In genomic region chr20:47905628-47906487, GRCh38 we compare ENCODE assay signal across 17 cellular contexts.
"Had no signal": no experiment of that assay in that cellular context is flagged by ENCODE, and none has a peak within 500 bp of the region (broad histone marks: within the 10 kb centered on the region; RNA-seq: fewer than 3 reads in every experiment).

No MANE protein-coding gene starts in this region.

- H3K4me3 ChIP-seq: dorsolateral prefrontal cortex, lung, right atrium auricular region, thyroid gland had no signal

- DNase-seq: activated CD4-positive, alpha-beta T cell treated with anti-CD3 and anti-CD28 coated beads, Interleukin-2, amount 50 U/mL, for 1 hour; activated CD8-positive, alpha-beta memory T cell treated with anti-CD3 and anti-CD28 coated beads, Interleukin-2, amount 50 U/mL, for 4 hours; activated naive CD4-positive, alpha-beta T cell treated with anti-CD3 and anti-CD28 coated beads for 36 hours; activated T-cell treated with anti-CD3 and anti-CD28 coated beads, Interleukin-2, amount 50 U/mL, for 4 hours; anterior cingulate cortex; caudate nucleus; dorsolateral prefrontal cortex; foreskin fibroblast; hypothalamus; islet precursor cell; left colon; stimulated activated CD4-positive, alpha-beta T cell treated with anti-CD3 and anti-CD28 coated beads, Interleukin-2, amount 100 ng/mL, for 24 hours; stimulated activated naive CD4-positive, alpha-beta T cell treated with Interleukin-2 at 50 U/mL for 16 hours; thyroid gland had no signal

- H3K27me3 ChIP-seq: right atrium auricular region, thyroid gland had no signal

- H3K27ac ChIP-seq: dorsolateral prefrontal cortex, right atrium auricular region, thyroid gland had no signal

- ATAC-seq: activated CD4-positive, CD25-positive, alpha-beta regulatory T cell treated with anti-CD3 and anti-CD28 coated beads, Interleukin-2, amount 50 U/mL, for 24 hours; activated T-cell treated with anti-CD3 and anti-CD28 coated beads, Interleukin-2, amount 50 U/mL, for 4 hours; left colon had no signal

- H3K4me1 ChIP-seq: right atrium auricular region, thyroid gland had no signal

- H3K36me3 ChIP-seq: right atrium auricular region, thyroid gland had no signal

- H3K9me3 ChIP-seq: right atrium auricular region, thyroid gland had no signal
